Comparison of ENCODE assay signal across 22 cellular contexts in genomic region chr12:56953314-56953713, GRCh38. TPM values are rescaled to one million over a fixed set of nuclear protein-coding genes. Genes with fewer than 3 reads are reported as not detected.
A peak's percentile ranks its signal among the peaks of the same experiment; 100 is the strongest.
DNase-seq lines count a peak whose midpoint lies in the region; ATAC-seq and TF ChIP-seq lines count a peak whose summit lies in the region.
"Had no signal": no experiment of that assay in that cellular context is flagged by ENCODE, and none has a peak within 500 bp of the region (broad histone marks: within the 10 kb centered on the region; RNA-seq: fewer than 3 reads in every experiment).

No MANE protein-coding gene starts in this region.

- no peak overlapping the region for H3K4me3 Mint-ChIP-seq in osteocyte (ENCODE audit: unreplicated experiment)
- H3K4me3 Mint-ChIP-seq in activated CD4-positive, alpha-beta T cell treated with anti-CD3 and anti-CD28 coated beads for 36 hours, result no peak overlapping the region
- H3K4me3 Mint-ChIP-seq in stimulated activated memory B cell treated with anti-CD40 and anti-IgM and Interleukin-4, amounts not matched to agents 10 μg/mL and 1 μg/mL and 100 μg/mL, for 72 hours, result no peak overlapping the region
- H3K4me3 Mint-ChIP-seq: CD4-positive, CD25-positive, alpha-beta regulatory T cell; CD8-positive, alpha-beta memory T cell; GM23338; H9 had no signal

- H3K27ac ChIP-seq in Karpas-422 (ENCODE audit: low read length) (no peak overlapping the region), esophagus muscularis mucosa (replicated peaks in 1 of 4) (no peak overlapping the region), suprapubic skin (no peak overlapping the region)

- H3K4me2 ChIP-seq in Karpas-422 (ENCODE audit: low read depth, low read length, poor library complexity, severe bottlenecking), result no peak overlapping the region
- H3K4me2 ChIP-seq: GM23338 had no signal

- H2AFZ ChIP-seq in Karpas-422 (ENCODE audit: low read length), result no peak overlapping the region
- H2AFZ ChIP-seq: GM23338 had no signal

- WGBS in esophagus muscularis mucosa, result 29% methylated on average over 1 of the region's 1 CpG
- 44% methylated on average over 1 of the region's 1 CpG for whole genome bisulfite sequencing in suprapubic skin

- no peaks in the 10 kb centered on the region for H3K9me3 Mint-ChIP-seq in osteocyte (ENCODE audit: unreplicated experiment)
- H3K9me3 Mint-ChIP-seq in activated CD4-positive, alpha-beta T cell treated with anti-CD3 and anti-CD28 coated beads for 36 hours (ENCODE audit: low read depth), result no peaks in the 10 kb centered on the region
- H3K9me3 Mint-ChIP-seq in stimulated activated memory B cell treated with anti-CD40 and anti-IgM and Interleukin-4, amounts not matched to agents 10 μg/mL and 1 μg/mL and 100 μg/mL, for 72 hours, result peaks cover 4% of the 10 kb centered on the region

- TF ChIP-seq POLR2A in esophagus muscularis mucosa (IDR thresholded peaks at IDR 0.05; ENCODE audit: low read depth) (no peak), suprapubic skin (IDR thresholded peaks at IDR 0.05) (no peak)

- CTCF ChIA-PET in activated CD4-positive, alpha-beta T cell treated with anti-CD3 and anti-CD28 coated beads for 36 hours (lab: Charles Lee), result no interaction called here

- peak; percentile 1 for DNase-seq in AG20443 (ENCODE audit: low spot score)
- DNase-seq in Karpas-422, result peak; percentile 35
- peak; percentile 77 for DNase-seq in esophagus muscularis mucosa (ENCODE audit: extremely low spot score)
- peak; percentile 54 for DNase-seq in osteocyte (ENCODE audit: extremely low spot score, unreplicated experiment)
- DNase-seq in activated CD4-positive, alpha-beta T cell treated with anti-CD3 and anti-CD28 coated beads for 36 hours, result no peak
- no peak for DNase-seq in suprapubic skin (ENCODE audit: low spot score in 2 of 2)
- DNase-seq: 8988T; BE2C; C1 segment of cervical spinal cord; CD4-positive, CD25-positive, alpha-beta regulatory T cell; CD8-positive, alpha-beta memory T cell; COR-L47; DMS 273 treated with DMSO at 0.1 percent for 48 hours; DMS53; H9; KG1 had no signal

- TF ChIP-seq CTCF in esophagus muscularis mucosa (IDR thresholded peaks at IDR 0.05) (no peak), osteocyte (IDR thresholded peaks at IDR 0.05) (no peak), suprapubic skin (IDR thresholded peaks at IDR 0.05) (no peak)

- no peaks in the 10 kb centered on the region for H3K4me1 ChIP-seq in Karpas-422 (ENCODE audit: low read length)
- no peaks in the 10 kb centered on the region for H3K4me1 ChIP-seq in esophagus muscularis mucosa
- H3K4me1 ChIP-seq in suprapubic skin, result peaks cover 11% of the 10 kb centered on the region
- H3K4me1 ChIP-seq: BE2C had no signal

- POLR2A ChIA-PET in activated CD4-positive, alpha-beta T cell treated with anti-CD3 and anti-CD28 coated beads for 36 hours (lab: Charles Lee), result no interaction called here

- H3K27me3 ChIP-seq in Karpas-422 (ENCODE audit: low read length) (0 out of 2 replicates have a peak, but pooled peaks cover 2% of the 10 kb centered on the region), esophagus muscularis mucosa (no peaks in the 10 kb centered on the region), suprapubic skin (no peaks in the 10 kb centered on the region)

- H4K20me1 ChIP-seq in Karpas-422 (ENCODE audit: insufficient read depth, low read depth, low read length), result no peaks in the 10 kb centered on the region

- H3K27me3 Mint-ChIP-seq in osteocyte (ENCODE audit: unreplicated experiment), result peaks cover 36% of the 10 kb centered on the region
- no peaks in the 10 kb centered on the region for H3K27me3 Mint-ChIP-seq in activated CD4-positive, alpha-beta T cell treated with anti-CD3 and anti-CD28 coated beads for 36 hours
- no peaks in the 10 kb centered on the region for H3K27me3 Mint-ChIP-seq in stimulated activated memory B cell treated with anti-CD40 and anti-IgM and Interleukin-4, amounts not matched to agents 10 μg/mL and 1 μg/mL and 100 μg/mL, for 72 hours

- H3K9me3 ChIP-seq in Karpas-422 (ENCODE audit: low read length) (no peaks in the 10 kb centered on the region), esophagus muscularis mucosa (peaks cover 0 to 6% (median 4%) of the 10 kb centered on the region in 4 donors), suprapubic skin (peaks cover 3% of the 10 kb centered on the region)

- H3K36me3 Mint-ChIP-seq in osteocyte (ENCODE audit: unreplicated experiment), result no peaks in the 10 kb centered on the region
- no peaks in the 10 kb centered on the region for H3K36me3 Mint-ChIP-seq in activated CD4-positive, alpha-beta T cell treated with anti-CD3 and anti-CD28 coated beads for 36 hours (ENCODE audit: low read depth)
- H3K36me3 Mint-ChIP-seq in stimulated activated memory B cell treated with anti-CD40 and anti-IgM and Interleukin-4, amounts not matched to agents 10 μg/mL and 1 μg/mL and 100 μg/mL, for 72 hours, result peaks cover 50% of the 10 kb centered on the region

- H3K4me3 ChIP-seq in Karpas-422 (ENCODE audit: low read length) (no peak overlapping the region), esophagus muscularis mucosa (no peak overlapping the region), suprapubic skin (no peak overlapping the region)
- H3K4me3 ChIP-seq: GM12878, GM23338 had no signal

- intact Hi-C loops in esophagus muscularis mucosa (cut with DNase I), result no loop called here
- intact Hi-C loops in activated CD4-positive, alpha-beta T cell treated with anti-CD3 and anti-CD28 coated beads for 36 hours (cut with DNase I, micrococcal nuclease), result no loop called here

- ATAC-seq in activated CD4-positive, alpha-beta T cell treated with anti-CD3 and anti-CD28 coated beads for 36 hours, result no peak
- ATAC-seq in stimulated activated memory B cell treated with anti-CD40 and anti-IgM and Interleukin-4, amounts not matched to agents 10 μg/mL and 1 μg/mL and 100 μg/mL, for 72 hours, result no peak
- no peak for ATAC-seq in GM19395 (IDR thresholded peaks at IDR 0.05; ENCODE audit: unreplicated experiment)
- ATAC-seq: GM12878, GM23338 had no signal

- H3K9me2 ChIP-seq in Karpas-422 (replicated peaks; ENCODE audit: insufficient read depth, low read length), result no peaks in the 10 kb centered on the region

- H3K27ac Mint-ChIP-seq in osteocyte (ENCODE audit: unreplicated experiment), result no peak overlapping the region
- no peak overlapping the region for H3K27ac Mint-ChIP-seq in activated CD4-positive, alpha-beta T cell treated with anti-CD3 and anti-CD28 coated beads for 36 hours
- H3K27ac Mint-ChIP-seq in stimulated activated memory B cell treated with anti-CD40 and anti-IgM and Interleukin-4, amounts not matched to agents 10 μg/mL and 1 μg/mL and 100 μg/mL, for 72 hours, result no peak overlapping the region
- H3K27ac Mint-ChIP-seq: CD4-positive, CD25-positive, alpha-beta regulatory T cell; CD8-positive, alpha-beta memory T cell; GM23338 had no signal

- H3K4me1 Mint-ChIP-seq in osteocyte (ENCODE audit: unreplicated experiment), result peaks cover 1% of the 10 kb centered on the region
- H3K4me1 Mint-ChIP-seq in activated CD4-positive, alpha-beta T cell treated with anti-CD3 and anti-CD28 coated beads for 36 hours, result no peaks in the 10 kb centered on the region
- no peaks in the 10 kb centered on the region for H3K4me1 Mint-ChIP-seq in stimulated activated memory B cell treated with anti-CD40 and anti-IgM and Interleukin-4, amounts not matched to agents 10 μg/mL and 1 μg/mL and 100 μg/mL, for 72 hours
- H3K4me1 Mint-ChIP-seq: CD8-positive, alpha-beta memory T cell; GM23338; H9 had no signal

- TF ChIP-seq EP300 in esophagus muscularis mucosa (IDR thresholded peaks at IDR 0.05) (no peak), suprapubic skin (IDR thresholded peaks at IDR 0.05) (no peak)

- H3K79me2 ChIP-seq in Karpas-422 (ENCODE audit: low read length), result no peaks in the 10 kb centered on the region

- no peak overlapping the region for H3K9ac ChIP-seq in Karpas-422 (ENCODE audit: low read length)

- H3K36me3 ChIP-seq in Karpas-422 (ENCODE audit: insufficient read depth, low read length) (no peaks in the 10 kb centered on the region), esophagus muscularis mucosa (peaks cover 0 to 5% (median 0%) of the 10 kb centered on the region in 4 donors), suprapubic skin (no peaks in the 10 kb centered on the region)
- H3K36me3 ChIP-seq: BE2C had no signal

RNA-seq across cellular contexts. Expression of gene RDH16, which starts 4.1 kb away (rescaled TPM):
- total RNA-seq in Karpas-422 (2014; rRNA removed; shearing (Covaris generic); ENCODE audit: low replicate concordance), result 0.11 TPM in 1 of 2 replicates, not detected in the other
- under 1 TPM in 3 of 4 donors, not detected in 1; 0.17 to 0.69 (median 0.42) TPM for total RNA-seq in esophagus muscularis mucosa
- total RNA-seq in osteocyte, result 0.16 and 0.27 TPM in 2 replicates
- total RNA-seq in activated CD4-positive, alpha-beta T cell treated with anti-CD3 and anti-CD28 coated beads for 36 hours, result under 1 TPM; 0.18 to 0.32 TPM
- 1 to 10 TPM in 3 of 4 donors, under 1 TPM in 1; 0.65 to 2.4 (median 1.8) TPM for total RNA-seq in suprapubic skin
- total RNA-seq: HT-29 had no signal

RNA-seq across cellular contexts. Expression of gene SDR9C7, which starts 19.1 kb away (rescaled TPM):
- not detected in 2 replicates for total RNA-seq in Karpas-422 (2014; rRNA removed; shearing (Covaris generic); ENCODE audit: low replicate concordance)
- total RNA-seq in esophagus muscularis mucosa, result under 1 TPM in 2 of 4 donors, not detected in 2; 0.40 to 0.42 TPM
- not detected in 2 replicates for total RNA-seq in osteocyte
- total RNA-seq in activated CD4-positive, alpha-beta T cell treated with anti-CD3 and anti-CD28 coated beads for 36 hours, result not detected
- total RNA-seq in suprapubic skin, result 10 to 100 TPM in 3 of 4 donors, 1 to 10 TPM in 1; 6.2 to 75.6 (median 51.1) TPM
- total RNA-seq: A673; CD4-positive, CD25-positive, alpha-beta regulatory T cell; CD8-positive, alpha-beta memory T cell; GM12878; GM23338; H9; HT-29 had no signal

RNA-seq across cellular contexts. Expression of gene ZBTB39, which starts 53.0 kb away (rescaled TPM):
- total RNA-seq in Karpas-422 (2014; rRNA removed; shearing (Covaris generic); ENCODE audit: low replicate concordance), result 10.0 and 10.7 TPM in 2 replicates
- total RNA-seq in esophagus muscularis mucosa (1 to 10 TPM; 5.0 to 9.1 (median 7.1) TPM), osteocyte (6.4 and 7.0 TPM in 2 replicates), suprapubic skin (10 to 100 TPM in 2 of 4 donors, 1 to 10 TPM in 2; 6.6 to 12.1 (median 10.1) TPM)
- total RNA-seq in activated CD4-positive, alpha-beta T cell treated with anti-CD3 and anti-CD28 coated beads for 36 hours, result 1 to 10 TPM; 6.4 to 6.6 TPM

Comparison
In these comparisons a context has a peak if more than half of its experiments do, and no peak if none do; other contexts are left out.
1. DNase-seq: peak in AG20443 (single experiment), Karpas-422 (single experiment), esophagus muscularis mucosa (single experiment) and osteocyte (single experiment); none in activated CD4-positive, alpha-beta T cell treated with anti-CD3 and anti-CD28 coated beads for 36 hours (single experiment) and suprapubic skin (0 of 2).